In genomic region chr5:69368458-69369368, GRCh38 we compare ENCODE assay signal across 9 cellular contexts. TPM values are rescaled to one million over a fixed set of nuclear protein-coding genes. Genes with fewer than 3 reads are reported as not detected.
DNase-seq lines count a peak whose midpoint lies in the region; ATAC-seq and TF ChIP-seq lines count a peak whose summit lies in the region.
"Had no signal": no experiment of that assay in that cellular context is flagged by ENCODE, and none has a peak within 500 bp of the region (broad histone marks: within the 10 kb centered on the region; RNA-seq: fewer than 3 reads in every experiment).

No MANE protein-coding gene starts in this region.

- no peak for DNase-seq in AG04449 (ENCODE audit: low read depth, low spot score)
- DNase-seq in activated T-cell treated with anti-CD3 and anti-CD28 coated beads, Interleukin-2, amount 50 U/mL, for 72 hours = peak; percentile 17 to 21
- peak; percentile 58 for DNase-seq in fibroblast of villous mesenchyme (ENCODE audit: low read depth)
- no peak for DNase-seq in ovary
- no peak for DNase-seq in GDM1 (lab: John Stamatoyannopoulos, UW)
- DNase-seq in T1000 (lab: John Stamatoyannopoulos, UW) = no peak

- H3K4me3 ChIP-seq in AG04449 (ENCODE audit: low read depth, low read length) (peak overlapping the region; percentile 90), KMS-11 (IDR thresholded peaks at IDR 0.05; ENCODE audit: insufficient read depth, low read depth, low read length) (no peak overlapping the region), fibroblast of villous mesenchyme (ENCODE audit: low read depth, low read length) (peak overlapping the region; percentile 90), ovary (peak overlapping the region; percentile 86)

- no peak for TF ChIP-seq EP300 in ovary (IDR thresholded peaks at IDR 0.05)

- H3K4me1 ChIP-seq in KMS-11 (ENCODE audit: low read depth, poor library complexity, severe bottlenecking) (peaks cover 26% of the 10 kb centered on the region), ovary (ENCODE audit: insufficient read depth) (peaks cover 1% of the 10 kb centered on the region)

- H3K9me3 ChIP-seq in ovary = no peaks in the 10 kb centered on the region

- H3K79me2 ChIP-seq in KMS-11 (ENCODE audit: insufficient read depth, low read depth) = peaks cover 74% of the 10 kb centered on the region

- intact Hi-C loops in ovary (cut with DNase I) = no loop called here

- POLR2A ChIA-PET in AG04449 (lab: Yijun Ruan, JAX) = no interaction called here

- H3K9me3 Mint-ChIP-seq in activated T-cell treated with anti-CD3 and anti-CD28 coated beads, Interleukin-2, amount 50 U/mL, for 72 hours = no peaks in the 10 kb centered on the region

- H3K4me3 Mint-ChIP-seq in activated T-cell treated with anti-CD3 and anti-CD28 coated beads, Interleukin-2, amount 50 U/mL, for 72 hours = peak overlapping the region; percentile 90 to 98

- peak overlapping the region; percentile 85 for H3K4me2 ChIP-seq in KMS-11

- ATAC-seq in GM18858 (IDR thresholded peaks at IDR 0.05; ENCODE audit: unreplicated experiment) = peak; percentile 19
- peak; percentile 1 for ATAC-seq in activated T-cell treated with anti-CD3 and anti-CD28 coated beads, Interleukin-2, amount 50 U/mL, for 72 hours (replicated peaks in 1 of 2)

- H3K27ac ChIP-seq in KMS-11 (peak overlapping the region; percentile 98), ovary (peak overlapping the region; percentile 97 to 99)

- no peaks in the 10 kb centered on the region for H3K27me3 Mint-ChIP-seq in activated T-cell treated with anti-CD3 and anti-CD28 coated beads, Interleukin-2, amount 50 U/mL, for 72 hours (ENCODE audit: low read depth)

- H3K27ac Mint-ChIP-seq in activated T-cell treated with anti-CD3 and anti-CD28 coated beads, Interleukin-2, amount 50 U/mL, for 72 hours = peak overlapping the region; percentile 99

- peak overlapping the region; percentile 98 for H3K9ac ChIP-seq in KMS-11

- CTCF ChIA-PET in AG04449 (lab: Yijun Ruan, JAX) = interaction anchor here (1.3 to 1.5 kb wide), 2 partner anchors 9 to 236 kb away, joined by 3 read pairs; no protein-coding TSS in a partner anchor

- H2AFZ ChIP-seq in KMS-11 (ENCODE audit: low read depth) = peak overlapping the region; percentile 76

- TF ChIP-seq CTCF in AG04449 (IDR thresholded peaks at IDR 0.05; ENCODE audit: insufficient read depth, low read length, missing control alignments) (no peak), KMS-11 (conservative IDR thresholded peaks at IDR 0.05; ENCODE audit: low read depth, low read length) (no peak), fibroblast of villous mesenchyme (IDR thresholded peaks at IDR 0.05; ENCODE audit: insufficient read depth, low read depth, low read length) (no peak), ovary (IDR thresholded peaks at IDR 0.05) (no peak)

- WGBS in ovary, 3 donors = 1 to 2% (median 1%) methylated on average over 33 to 42 of the region's 42 CpGs

- H3K36me3 Mint-ChIP-seq in activated T-cell treated with anti-CD3 and anti-CD28 coated beads, Interleukin-2, amount 50 U/mL, for 72 hours (ENCODE audit: insufficient read depth in 2 of 2) = peaks cover 14 to 23% of the 10 kb centered on the region in 2 donors

- no peak for TF ChIP-seq POLR2A in ovary (IDR thresholded peaks at IDR 0.05)

- peaks cover 48% of the 10 kb centered on the region for H3K4me1 Mint-ChIP-seq in activated T-cell treated with anti-CD3 and anti-CD28 coated beads, Interleukin-2, amount 50 U/mL, for 72 hours (ENCODE audit: low read depth)

- H4K20me1 ChIP-seq in KMS-11 (ENCODE audit: insufficient read depth) = no peaks in the 10 kb centered on the region

- H3K36me3 ChIP-seq in KMS-11 (ENCODE audit: insufficient read depth) (peaks cover 6% of the 10 kb centered on the region; the same call in 1 of the 2 replicates), ovary (no peaks in the 10 kb centered on the region)

- H3K27me3 ChIP-seq in KMS-11 (ENCODE audit: insufficient read depth, low read depth) = no peaks in the 10 kb centered on the region
- H3K27me3 ChIP-seq in ovary = no peaks in the 10 kb centered on the region

RNA-seq across cellular contexts. Expression of gene AK6, which starts 0.6 kb away (rescaled TPM):
- 10 to 100 TPM; 56.9 to 64.4 TPM for total RNA-seq in activated T-cell treated with anti-CD3 and anti-CD28 coated beads, Interleukin-2, amount 50 U/mL, for 72 hours
- 23.8 and 32.8 TPM in 2 replicates for total RNA-seq in fibroblast of villous mesenchyme
- total RNA-seq in ovary = 10 to 100 TPM; 21.2 to 31.5 (median 27.0) TPM
- 10 to 100 TPM; 29.8 to 40.2 TPM for polyA plus RNA-seq in ovary

RNA-seq across cellular contexts. Expression of gene TAF9, which starts 0.6 kb away (rescaled TPM):
- 10 to 100 TPM; 78.4 to 85.1 TPM for total RNA-seq in activated T-cell treated with anti-CD3 and anti-CD28 coated beads, Interleukin-2, amount 50 U/mL, for 72 hours
- total RNA-seq in fibroblast of villous mesenchyme = 66.4 and 94.6 TPM in 2 replicates
- 10 to 100 TPM; 19.7 to 48.2 (median 34.9) TPM for total RNA-seq in ovary
- polyA plus RNA-seq in ovary = 10 to 100 TPM; 46.2 to 47.2 TPM

RNA-seq across cellular contexts. Expression of gene RAD17, which starts 0.9 kb away (rescaled TPM):
- total RNA-seq in activated T-cell treated with anti-CD3 and anti-CD28 coated beads, Interleukin-2, amount 50 U/mL, for 72 hours = 10 to 100 TPM; 33.2 to 37.4 TPM
- 21.3 and 27.2 TPM in 2 replicates for total RNA-seq in fibroblast of villous mesenchyme
- total RNA-seq in ovary = 10 to 100 TPM; 11.9 to 21.7 (median 20.6) TPM
- 10 to 100 TPM; 11.8 to 16.9 TPM for polyA plus RNA-seq in ovary

RNA-seq across cellular contexts. Expression of gene CCDC125, which starts 36.1 kb away (rescaled TPM):
- 10 to 100 TPM; 10.6 to 12.6 TPM for total RNA-seq in activated T-cell treated with anti-CD3 and anti-CD28 coated beads, Interleukin-2, amount 50 U/mL, for 72 hours
- total RNA-seq in fibroblast of villous mesenchyme = 6.1 and 7.8 TPM in 2 replicates
- 1 to 10 TPM; 5.7 to 7.8 (median 6.7) TPM for total RNA-seq in ovary
- 1 to 10 TPM; 2.2 to 6.9 TPM for polyA plus RNA-seq in ovary

RNA-seq across cellular contexts. Expression of gene MARVELD2, which starts 46.2 kb away (rescaled TPM):
- total RNA-seq in activated T-cell treated with anti-CD3 and anti-CD28 coated beads, Interleukin-2, amount 50 U/mL, for 72 hours = under 1 TPM; 0.74 to 0.76 TPM
- total RNA-seq in fibroblast of villous mesenchyme = 2.3 and 3.9 TPM in 2 replicates
- total RNA-seq in ovary = 1 to 10 TPM in 4 of 7 donors, under 1 TPM in 3; 0.25 to 9.2 (median 1.9) TPM
- 1 to 10 TPM in 1 of 2 donors, under 1 TPM in 1; 0.30 to 1.7 TPM for polyA plus RNA-seq in ovary
- total RNA-seq: LHCN-M2 had no signal

Comparison
In these comparisons a context has a peak if more than half of its experiments do, and no peak if none do; other contexts are left out.
1. DNase-seq: peak in activated T-cell treated with anti-CD3 and anti-CD28 coated beads, Interleukin-2, amount 50 U/mL, for 72 hours (2 of 2) and fibroblast of villous mesenchyme (single experiment); none in AG04449 (single experiment), ovary (0 of 5), GDM1 (single experiment) and T1000 (single experiment).